In genomic region chrX:80808854-80809493, GRCh38 we compare ENCODE assay signal across 8 cellular contexts. TPM values are rescaled to one million over a fixed set of nuclear protein-coding genes. Genes with fewer than 3 reads are reported as not detected.
DNase-seq lines count a peak whose midpoint lies in the region; ATAC-seq, FAIRE-seq and TF ChIP-seq lines count a peak whose summit lies in the region.

No MANE protein-coding gene starts in this region.

- no peaks in the 10 kb centered on the region for H3K4me1 ChIP-seq in neuron (ENCODE audit: insufficient read depth, low read length)

- no peaks in the 10 kb centered on the region for H3K27me3 Mint-ChIP-seq in activated T-cell treated with anti-CD3 and anti-CD28 coated beads, Interleukin-2, amount 50 U/mL, for 4 hours (ENCODE audit: low read depth)

- no peak for TF ChIP-seq CTCF in fibroblast of mammary gland (conservative IDR thresholded peaks at IDR 0.05; ENCODE audit: control insufficient read depth, insufficient read depth, low read depth, low read length)

- peak overlapping the region; percentile 24 for H2AFZ ChIP-seq in neuron (ENCODE audit: low read depth, low read length)

- H3K9me3 ChIP-seq in neuron (ENCODE audit: low read length), result no peaks in the 10 kb centered on the region

- peaks cover 1% of the 10 kb centered on the region for H3K36me3 Mint-ChIP-seq in activated T-cell treated with anti-CD3 and anti-CD28 coated beads, Interleukin-2, amount 50 U/mL, for 4 hours (ENCODE audit: insufficient read depth)

- H3K36me3 ChIP-seq in neuron (ENCODE audit: insufficient read depth, low read length), result no peaks in the 10 kb centered on the region

- peak overlapping the region; percentile 90 for H3K4me3 Mint-ChIP-seq in activated T-cell treated with anti-CD3 and anti-CD28 coated beads, Interleukin-2, amount 50 U/mL, for 4 hours

- H3K27me3 ChIP-seq in neuron (ENCODE audit: insufficient read depth, low read length), result no peaks in the 10 kb centered on the region

- H3K4me3 ChIP-seq in fibroblast of mammary gland (ENCODE audit: control insufficient read depth, low read depth, low read length), result peak overlapping the region; percentile 62
- peak overlapping the region; percentile 80 for H3K4me3 ChIP-seq in neuron (ENCODE audit: low read length)

- FAIRE-seq in GM18507 (lab: Jason Lieb, UNC), result peak; percentile 31

- no peak for DNase-seq in GM18507 (ENCODE audit: extremely low spot score, insufficient read length, low read depth)
- peak; percentile 8 for DNase-seq in NCI-H510A (lab: John Stamatoyannopoulos, UW)
- no peak for DNase-seq in activated T-cell treated with anti-CD3 and anti-CD28 coated beads, Interleukin-2, amount 50 U/mL, for 4 hours
- no peak for DNase-seq in fibroblast of mammary gland (ENCODE audit: low read depth)
- no peak for DNase-seq in NCI-H446 treated with DMSO at 0.1 percent for 48 hours (lab: John Stamatoyannopoulos, UW)
- no peak for DNase-seq in NCI-H524 (lab: John Stamatoyannopoulos, UW)

- H3K4me1 Mint-ChIP-seq in activated T-cell treated with anti-CD3 and anti-CD28 coated beads, Interleukin-2, amount 50 U/mL, for 4 hours (ENCODE audit: low read depth), result peaks cover 23% of the 10 kb centered on the region

- H3K9me3 Mint-ChIP-seq in activated T-cell treated with anti-CD3 and anti-CD28 coated beads, Interleukin-2, amount 50 U/mL, for 4 hours, result no peaks in the 10 kb centered on the region

- no peak for ATAC-seq in activated T-cell treated with anti-CD3 and anti-CD28 coated beads, Interleukin-2, amount 50 U/mL, for 4 hours
- no peak for ATAC-seq in esophagus mucosa

RNA-seq across cellular contexts. Expression of gene BRWD3, which starts 0.7 kb away (rescaled TPM):
- 1 to 10 TPM; 8.1 to 9.9 (median 9.1) TPM for total RNA-seq in activated T-cell treated with anti-CD3 and anti-CD28 coated beads, Interleukin-2, amount 50 U/mL, for 4 hours
- 14.0 TPM for total RNA-seq in esophagus mucosa
